ENCODE assay signal across 9 cellular contexts in genomic region chr13:80979035-80979641, GRCh38.
A peak's percentile ranks its signal among the peaks of the same experiment; 100 is the strongest.
DNase-seq lines count a peak whose midpoint lies in the region; ATAC-seq and TF ChIP-seq lines count a peak whose summit lies in the region.
"Had no signal": no experiment of that assay in that cellular context is flagged by ENCODE, and none has a peak within 500 bp of the region (broad histone marks: within the 10 kb centered on the region; RNA-seq: fewer than 3 reads in every experiment).

No MANE protein-coding gene starts in this region.

- H3K27me3 ChIP-seq in body of pancreas = no peaks in the 10 kb centered on the region
- H3K27me3 ChIP-seq: BLaER1 treated with 17β-estradiol and CSF1 and Interleukin-3, amounts not matched to agents 10 nM and 100 nM had no signal

- H3K4me1 Mint-ChIP-seq in immature natural killer cell = no peaks in the 10 kb centered on the region

- H3K27me3 Mint-ChIP-seq in immature natural killer cell (ENCODE audit: low read depth in 3 of 3) = peaks cover 0 to 3% (median 2%) of the 10 kb centered on the region in 3 donors

- intact Hi-C loops in body of pancreas (cut with DNase I) = no loop called here

- no peaks in the 10 kb centered on the region for H3K36me3 Mint-ChIP-seq in immature natural killer cell

- no peaks in the 10 kb centered on the region for H3K4me1 ChIP-seq in body of pancreas
- H3K4me1 ChIP-seq: BLaER1 treated with 17β-estradiol and CSF1 and Interleukin-3, amounts not matched to agents 10 nM and 100 nM had no signal

- peak; percentile 64 to 86 (median 71) for TF ChIP-seq CTCF in body of pancreas (IDR thresholded peaks at IDR 0.05)

- H3K9me3 ChIP-seq in body of pancreas = no peaks in the 10 kb centered on the region

- peaks cover 0 to 4% (median 0%) of the 10 kb centered on the region in 6 donors for H3K9me3 Mint-ChIP-seq in immature natural killer cell

- H3K4me3 ChIP-seq in body of pancreas = no peak overlapping the region
- H3K4me3 ChIP-seq: BLaER1 treated with 17β-estradiol and CSF1 and Interleukin-3, amounts not matched to agents 10 nM and 100 nM had no signal

- 30 to 33% methylated on average over 9 of the region's 9 CpGs for WGBS in body of pancreas, 2 donors

- no peak overlapping the region for H3K27ac ChIP-seq in body of pancreas
- no peak overlapping the region for H3K27ac ChIP-seq in substantia nigra (ENCODE audit: low read depth, low read length, poor library complexity, severe bottlenecking)
- H3K27ac ChIP-seq: BLaER1 treated with 17β-estradiol and CSF1 and Interleukin-3, amounts not matched to agents 10 nM and 100 nM had no signal

- H3K36me3 ChIP-seq in body of pancreas (replicated peaks in 1 of 2; ENCODE audit: insufficient read depth in 1 of 2, low read depth in 2 of 2) = no peaks in the 10 kb centered on the region
- H3K36me3 ChIP-seq: BLaER1 treated with 17β-estradiol and CSF1 and Interleukin-3, amounts not matched to agents 10 nM and 100 nM had no signal

- DNase-seq in NCI-H1105 treated with DMSO at 0.1 percent for 48 hours (lab: John Stamatoyannopoulos, UW) (peak; percentile 45), NCI-H1105 (lab: John Stamatoyannopoulos, UW) (no peak), NCI-H82 treated with DMSO at 0.1 percent for 48 hours (lab: John Stamatoyannopoulos, UW; ENCODE audit: unreplicated experiment) (peak; percentile 48), body of pancreas (peak; percentile 48 to 57 (median 55)), immature natural killer cell (peak; percentile 25 to 40 (median 39)), substantia nigra (lab: John Stamatoyannopoulos, UW) (peak in 34 of 49 donors; percentile 0 to 65 (median 23))

- H3K27ac Mint-ChIP-seq in immature natural killer cell = no peak overlapping the region

- H3K4me3 Mint-ChIP-seq in immature natural killer cell = no peak overlapping the region

- peak; percentile 96 for ATAC-seq in GM21360 (IDR thresholded peaks at IDR 0.05; ENCODE audit: unreplicated experiment)
- ATAC-seq in HG03469 (IDR thresholded peaks at IDR 0.05; ENCODE audit: unreplicated experiment) = peak; percentile 95
- peak; percentile 81 for ATAC-seq in body of pancreas

- no peak for TF ChIP-seq POLR2A in body of pancreas (IDR thresholded peaks at IDR 0.05)
